8 cellular contexts compared by ENCODE assay signal in genomic region chr19:46753420-46754155, GRCh38. TPM values are rescaled to one million over a fixed set of nuclear protein-coding genes. Genes with fewer than 3 reads are reported as not detected.
DNase-seq lines count a peak whose midpoint lies in the region; ATAC-seq and TF ChIP-seq lines count a peak whose summit lies in the region.

No MANE protein-coding gene starts in this region.

- ATAC-seq in gastroesophageal sphincter (no peak), GM19395 (IDR thresholded peaks at IDR 0.05; ENCODE audit: unreplicated experiment) (no peak)

- H3K27ac Mint-ChIP-seq in MCF 10A (ENCODE audit: low read depth, unreplicated experiment) (no peak overlapping the region), nephron progenitor cell (peak overlapping the region; percentile 47)

- H3K4me3 ChIP-seq in breast epithelium (no peak overlapping the region), gastroesophageal sphincter (no peak overlapping the region)

- WGBS in gastroesophageal sphincter (ENCODE audit: low coverage in 1 of 2), 2 donors: 26 to 40% methylated on average over 3 to 4 of the region's 4 CpGs

- POLR2A ChIA-PET in MCF 10A (lab: Yijun Ruan, JAX): no interaction called here

- H3K9me3 Mint-ChIP-seq in MCF 10A (ENCODE audit: unreplicated experiment): no peaks in the 10 kb centered on the region
- no peaks in the 10 kb centered on the region for H3K9me3 Mint-ChIP-seq in nephron progenitor cell

- no peaks in the 10 kb centered on the region for H3K4me1 ChIP-seq in breast epithelium
- H3K4me1 ChIP-seq in gastroesophageal sphincter: peaks cover 0 to 35% (median 4%) of the 10 kb centered on the region in 3 donors

- intact Hi-C loops in MCF 10A (cut with micrococcal nuclease): no loop called here
- intact Hi-C loops in breast epithelium (cut with DNase I; ENCODE audit: low total_unique reads): loop anchor here (10.0 kb wide), 1 partner anchor 251 kb away; no protein-coding TSS in a partner anchor

- H3K36me3 Mint-ChIP-seq in MCF 10A (ENCODE audit: insufficient read depth, unreplicated experiment): peaks cover 16% of the 10 kb centered on the region
- peaks cover 43% of the 10 kb centered on the region for H3K36me3 Mint-ChIP-seq in nephron progenitor cell (ENCODE audit: low read depth)

- no peak for TF ChIP-seq POLR2A in breast epithelium (IDR thresholded peaks at IDR 0.05)
- TF ChIP-seq POLR2A in gastroesophageal sphincter (IDR thresholded peaks at IDR 0.05): no peak

- DNase-seq in MCF 10A (ENCODE audit: unreplicated experiment) (peak; percentile 69), breast epithelium (ENCODE audit: low spot score in 2 of 2) (no peak), NCI-H345 (lab: John Stamatoyannopoulos, UW) (peak; percentile 34), nephron progenitor cell (peak; percentile 48)
- peak; percentile 60 to 66 for DNase-seq in activated CD4-positive, alpha-beta T cell treated with anti-CD3 and anti-CD28 coated beads for 4 hours
- DNase-seq in effector CD4-positive, alpha-beta T cell: peak; percentile 66

- TF ChIP-seq CTCF in MCF 10A (IDR thresholded peaks at IDR 0.05; ENCODE audit: unreplicated experiment) (no peak), breast epithelium (IDR thresholded peaks at IDR 0.05) (peak in 1 of 3 donors; percentile 32), nephron progenitor cell (IDR thresholded peaks at IDR 0.05) (peak; percentile 17), gastroesophageal sphincter (IDR thresholded peaks at IDR 0.05) (peak in 2 of 4 experiments; percentile 20 to 53)

- H3K4me1 Mint-ChIP-seq in MCF 10A (ENCODE audit: insufficient read depth, unreplicated experiment): peaks cover 11% of the 10 kb centered on the region
- H3K4me1 Mint-ChIP-seq in nephron progenitor cell: no peaks in the 10 kb centered on the region

- TF ChIP-seq EP300 in gastroesophageal sphincter (IDR thresholded peaks at IDR 0.05): no peak

- H3K9me3 ChIP-seq in breast epithelium (no peaks in the 10 kb centered on the region), gastroesophageal sphincter (no peaks in the 10 kb centered on the region)

- H3K27me3 Mint-ChIP-seq in MCF 10A (ENCODE audit: insufficient read depth, unreplicated experiment) (no peaks in the 10 kb centered on the region), nephron progenitor cell (ENCODE audit: low read depth, poor library complexity) (no peaks in the 10 kb centered on the region)

- BruUV-seq in MCF 10A (replicated peaks; lab: Mats Ljungman, UMichigan): no TSS peak

- H3K27me3 ChIP-seq in breast epithelium (no peaks in the 10 kb centered on the region), gastroesophageal sphincter (no peaks in the 10 kb centered on the region)

- no peaks in the 10 kb centered on the region for H3K36me3 ChIP-seq in breast epithelium
- peaks cover 0 to 57% of the 10 kb centered on the region in 2 donors for H3K36me3 ChIP-seq in gastroesophageal sphincter

- H3K4me3 Mint-ChIP-seq in MCF 10A (ENCODE audit: unreplicated experiment): no peak overlapping the region
- H3K4me3 Mint-ChIP-seq in nephron progenitor cell: no peak overlapping the region

- CTCF ChIA-PET in MCF 10A (lab: Yijun Ruan, JAX): interaction anchor here (0.5 to 8.3 kb wide), 9 partner anchors 12 to 346 kb away, joined by 3 to 103 read pairs (median 4); no protein-coding TSS in a partner anchor

- H3K27ac ChIP-seq in breast epithelium (no peak overlapping the region), gastroesophageal sphincter (no peak overlapping the region)

RNA-seq across cellular contexts. Expression of gene STRN4, which starts 7.3 kb away (rescaled TPM):
- total RNA-seq in MCF 10A (2022) (90.1 and 92.3 TPM in 2 replicates), breast epithelium (10 to 100 TPM; 45.0 to 57.0 (median 53.7) TPM), gastroesophageal sphincter (100 to 1,000 TPM in 1 of 4 donors, 10 to 100 TPM in 3; 64.6 to 109 (median 90.4) TPM)

RNA-seq across cellular contexts. Expression of gene FKRP, which starts 7.7 kb away (rescaled TPM):
- total RNA-seq in MCF 10A (2022): 21.2 and 23.9 TPM in 2 replicates
- total RNA-seq in breast epithelium: 10 to 100 TPM; 11.4 to 23.1 (median 12.1) TPM
- total RNA-seq in gastroesophageal sphincter: 10 to 100 TPM; 18.7 to 22.5 (median 20.3) TPM

RNA-seq across cellular contexts. Expression of gene SLC1A5, which starts 34.8 kb away (rescaled TPM):
- total RNA-seq in MCF 10A (2022): 372 and 417 TPM in 2 replicates
- 100 to 1,000 TPM; 121 to 146 (median 121) TPM for total RNA-seq in breast epithelium
- 10 to 100 TPM; 16.2 to 56.7 (median 38.8) TPM for total RNA-seq in gastroesophageal sphincter

RNA-seq across cellular contexts. Expression of gene PRKD2, which starts 36.7 kb away (rescaled TPM):
- total RNA-seq in MCF 10A (2022) (30.4 and 35.9 TPM in 2 replicates), breast epithelium (10 to 100 TPM; 13.1 to 36.7 (median 25.5) TPM), gastroesophageal sphincter (10 to 100 TPM; 15.2 to 33.6 (median 19.7) TPM)

Comparison
In these comparisons a context has a peak if more than half of its experiments do, and no peak if none do; other contexts are left out.
1. DNase-seq: peak in MCF 10A (single experiment), NCI-H345 (single experiment), activated CD4-positive, alpha-beta T cell treated with anti-CD3 and anti-CD28 coated beads for 4 hours (2 of 2), effector CD4-positive, alpha-beta T cell (single experiment) and nephron progenitor cell (single experiment); none in breast epithelium (0 of 2).